8 cellular contexts compared by ENCODE assay signal in genomic region chr9:88593537-88594185, GRCh38. TPM values are rescaled to one million over a fixed set of nuclear protein-coding genes. Genes with fewer than 3 reads are reported as not detected.
A peak's percentile ranks its signal among the peaks of the same experiment; 100 is the strongest.
DNase-seq lines count a peak whose midpoint lies in the region; ATAC-seq, FAIRE-seq and TF ChIP-seq lines count a peak whose summit lies in the region.

No MANE protein-coding gene starts in this region.

- no TSS peak for BruUV-seq in OCI-LY7 (replicated peaks; lab: Mats Ljungman, UMichigan)

- no peaks in the 10 kb centered on the region for H3K79me2 ChIP-seq in OCI-LY7 (ENCODE audit: insufficient read depth, low read depth, low read length)

- CTCF ChIA-PET in A549 (lab: Yijun Ruan, JAX) (interaction anchor here (0.6 to 4.0 kb wide), 24 partner anchors 10 to 686 kb away, joined by 3 to 31 read pairs (median 4); no protein-coding TSS in a partner anchor), OCI-LY7 (lab: Charles Lee; ENCODE audit: unreplicated experiment) (no interaction called here)

- TF ChIP-seq CTCF in A549 (IDR thresholded peaks at IDR 0.05) (peak; percentile 78), GM13977 (IDR thresholded peaks at IDR 0.05; ENCODE audit: extremely low read depth, insufficient read depth, missing control alignments) (peak; percentile 51), OCI-LY7 (conservative IDR thresholded peaks at IDR 0.05; ENCODE audit: low read length) (peak; percentile 86)

- no peaks in the 10 kb centered on the region for H3K36me3 ChIP-seq in OCI-LY7 (ENCODE audit: insufficient read depth, low read length)

- H2AFZ ChIP-seq in OCI-LY7 (ENCODE audit: low read length) = no peak overlapping the region

- peak; percentile 85 for TF ChIP-seq RAD21 in A549 (conservative IDR thresholded peaks at IDR 0.05 in 1 of 2, IDR thresholded peaks at IDR 0.05 in 1 of 2)

- H3K4me2 ChIP-seq in A549 (no peak overlapping the region), OCI-LY7 (ENCODE audit: low read length) (no peak overlapping the region)

- peak; percentile 38 to 57 for DNase-seq in A549 (ENCODE audit: low read depth in 1 of 2, low spot score in 1 of 2)
- DNase-seq in GM13977 (ENCODE audit: low spot score) = peak; percentile 60
- DNase-seq in OCI-LY7 (ENCODE audit: low spot score) = peak; percentile 71
- DNase-seq in activated naive CD8-positive, alpha-beta T cell treated with anti-CD3 and anti-CD28 coated beads, Interleukin-2, amount 50 U/mL, for 16 hours (ENCODE audit: low read depth, low spot score) = peak; percentile 29
- DNase-seq in hepatic stellate cell (ENCODE audit: low spot score) = peak; percentile 54
- DNase-seq in stimulated activated CD4-positive, alpha-beta T cell treated with anti-CD3 and anti-CD28 coated beads, Interleukin-2, amount 100 ng/mL, for 4 hours (ENCODE audit: low read depth) = peak; percentile 47
- no peak for DNase-seq in DMS79 (lab: John Stamatoyannopoulos, UW)

- no peak for TF ChIP-seq POLR2A in A549 (IDR thresholded peaks at IDR 0.05; ENCODE audit: low read length)

- H3K4me1 ChIP-seq in A549 (no peaks in the 10 kb centered on the region), OCI-LY7 (ENCODE audit: insufficient read depth, low read length, poor library complexity, severe bottlenecking) (no peaks in the 10 kb centered on the region)

- peak; percentile 73 to 83; a peak in 5 of 6 replicates for ATAC-seq in A549
- ATAC-seq in HG02938 (IDR thresholded peaks at IDR 0.05; ENCODE audit: unreplicated experiment) = peak; percentile 82

- POLR2A ChIA-PET in A549 (lab: Yijun Ruan, JAX) = no interaction called here
- POLR2A ChIA-PET in OCI-LY7 (lab: Charles Lee) = no interaction called here

- H3K27ac ChIP-seq in A549 (peak overlapping the region; percentile 5 to 50; a peak in 4 of 6 replicates), OCI-LY7 (ENCODE audit: low read depth, low read length, poor library complexity, severe bottlenecking) (no peak overlapping the region)

- no peak for TF ChIP-seq EP300 in A549 (IDR thresholded peaks at IDR 0.05)

- WGBS in A549 (ENCODE audit: missing lambda C conversion rate) = 36% methylated on average over 4 of the region's 4 CpGs

- in situ Hi-C loops in GM13977 (cut with MboI; ENCODE audit: low pct_unique_long_range_greater_than_20kb, low sequenced_read_pairs, unreplicated experiment) = loop anchor here (10.0 kb wide), 1 partner anchor 401 kb away; the partner anchor contains the start of gene S1PR3

- H3K9me2 ChIP-seq in OCI-LY7 (ENCODE audit: insufficient read depth, low read length) = no peaks in the 10 kb centered on the region

- no peak for FAIRE-seq in A549 (lab: Jason Lieb, UNC)

- H3K9me3 ChIP-seq in A549 = peaks cover 8% of the 10 kb centered on the region; the same call in 1 of the 3 replicates
- H3K9me3 ChIP-seq in OCI-LY7 (ENCODE audit: low read length) = no peaks in the 10 kb centered on the region

- intact Hi-C loops in OCI-LY7 (cut with micrococcal nuclease; ENCODE audit: unreplicated experiment) = loop anchor here (1.0 to 5.0 kb wide), 3 partner anchors 149 to 685 kb away; no protein-coding TSS in a partner anchor

- no peaks in the 10 kb centered on the region for H4K20me1 ChIP-seq in OCI-LY7 (ENCODE audit: insufficient read depth, low read length)

- H3K4me3 ChIP-seq in A549 = no peak overlapping the region
- no peak overlapping the region for H3K4me3 ChIP-seq in OCI-LY7 (ENCODE audit: low read depth, low read length, poor library complexity, severe bottlenecking)

TF ChIP-seq in A549, 52 proteins besides CTCF, POLR2A, EP300 and RAD21:
- TF ChIP-seq SMC3 (IDR thresholded peaks at IDR 0.05) (peak; percentile 92), RFX5 (IDR thresholded peaks at IDR 0.05) (no peak)
TF ChIP-seq in A549: peak in this region for 1.

RNA-seq across cellular contexts. Expression of gene NXNL2, which starts 58.7 kb away (rescaled TPM):
- polyA plus RNA-seq in A549 (2011; rRNA removed) = 1.1 and 1.4 TPM in 2 replicates
- 1.8 and 1.9 TPM in 2 replicates for polyA plus RNA-seq in A549 (2012; cell fraction: cytosol; rRNA removed)
- 3.0 and 4.2 TPM in 2 replicates for polyA plus RNA-seq in A549 (2012; cell fraction: nucleus; rRNA removed)
- 0.70 to 0.92 TPM (median 0.71 TPM) in 3 replicates for polyA plus RNA-seq in A549 (2017; fragmentation: RNase III; extraction: RNeasy Plus Mini Kit Qiagen cat#74134 plus additional on column Dnase treatment)
- polyA minus RNA-seq in A549 (2011; rRNA and poly(A)+ RNA removed) = 0.37 and 0.54 TPM in 2 replicates
- total RNA-seq in OCI-LY7 (2014; rRNA removed; shearing (Covaris generic)) = not detected in 2 replicates
- total RNA-seq in OCI-LY7 (2022) = not detected in 2 replicates
